20 cellular contexts compared by ENCODE assay signal in genomic region chr6:166476061-166476591, GRCh38.
"Had no signal": no experiment of that assay in that cellular context is flagged by ENCODE, and none has a peak within 500 bp of the region (broad histone marks: within the 10 kb centered on the region; RNA-seq: fewer than 3 reads in every experiment).

No MANE protein-coding gene starts in this region.

- H3K4me3 ChIP-seq: adrenal gland, ascending aorta, coronary artery, gastroesophageal sphincter, heart left ventricle, lung, psoas muscle, tibial artery had no signal

- H3K27me3 Mint-ChIP-seq: activated naive CD8-positive, alpha-beta T cell; naive thymus-derived CD4-positive, alpha-beta T cell had no signal

- H3K36me3 ChIP-seq: adrenal gland had no signal

- H3K9me3 Mint-ChIP-seq: endodermal cell; naive thymus-derived CD4-positive, alpha-beta T cell; neural crest cell; stimulated activated effector memory CD8-positive, alpha-beta T cell treated with anti-CD3 and anti-CD28 coated beads, Interleukin-12 subunit alpha, Interleukin-12 subunit beta, amount 100 ng/mL, for 72 hours; stimulated activated naive CD8-positive, alpha-beta T cell treated with anti-CD3 and anti-CD28 coated beads, Interleukin-15, amount 100 ng/mL, for 72 hours had no signal

- H3K36me3 Mint-ChIP-seq: stimulated activated effector memory CD8-positive, alpha-beta T cell treated with anti-CD3 and anti-CD28 coated beads, Interleukin-12 subunit alpha, Interleukin-12 subunit beta, amount 100 ng/mL, for 72 hours had no signal

- H3K4me3 Mint-ChIP-seq: activated naive CD8-positive, alpha-beta T cell; endodermal cell; naive thymus-derived CD4-positive, alpha-beta T cell; neural crest cell; stimulated activated effector memory CD8-positive, alpha-beta T cell treated with anti-CD3 and anti-CD28 coated beads, Interleukin-12 subunit alpha, Interleukin-12 subunit beta, amount 100 ng/mL, for 72 hours; stimulated activated naive CD8-positive, alpha-beta T cell treated with anti-CD3 and anti-CD28 coated beads, Interleukin-15, amount 100 ng/mL, for 72 hours had no signal

- H3K27ac Mint-ChIP-seq: activated naive CD8-positive, alpha-beta T cell; endodermal cell; stimulated activated effector memory CD8-positive, alpha-beta T cell treated with anti-CD3 and anti-CD28 coated beads, Interleukin-12 subunit alpha, Interleukin-12 subunit beta, amount 100 ng/mL, for 72 hours had no signal

- ATAC-seq: gastroesophageal sphincter; naive thymus-derived CD4-positive, alpha-beta T cell; psoas muscle; stimulated activated effector memory CD8-positive, alpha-beta T cell treated with anti-CD3 and anti-CD28 coated beads, Interleukin-12 subunit alpha, Interleukin-12 subunit beta, amount 100 ng/mL, for 72 hours; stimulated activated naive CD8-positive, alpha-beta T cell treated with anti-CD3 and anti-CD28 coated beads, Interleukin-15, amount 100 ng/mL, for 72 hours had no signal

- H3K4me1 ChIP-seq: adrenal gland, ascending aorta, gastroesophageal sphincter, heart left ventricle, psoas muscle, tibial artery had no signal

- H3K4me1 Mint-ChIP-seq: neural crest cell had no signal

- H3K27me3 ChIP-seq: adrenal gland, ascending aorta, gastroesophageal sphincter, heart left ventricle, tibial artery had no signal

- H3K27ac ChIP-seq: adrenal gland, ascending aorta, coronary artery, epithelial cell of prostate, gastroesophageal sphincter, heart left ventricle, psoas muscle, tibial artery, VCaP had no signal

- H3K9me3 ChIP-seq: adrenal gland, ascending aorta, gastroesophageal sphincter, heart left ventricle, psoas muscle, tibial artery had no signal

- DNase-seq: activated naive CD4-positive, alpha-beta T cell; activated T-cell treated with anti-CD3 and anti-CD28 coated beads, Interleukin-2, amount 50 U/mL, for 1 hour; adrenal gland; endodermal cell; heart left ventricle; naive thymus-derived CD4-positive, alpha-beta T cell; psoas muscle; right cardiac atrium; stimulated activated CD4-positive, alpha-beta T cell treated with anti-CD3 and anti-CD28 coated beads, Interleukin-2, amount 100 ng/mL, for 24 hours; stimulated activated naive CD8-positive, alpha-beta T cell treated with anti-CD3 and anti-CD28 coated beads, Interleukin-15, amount 100 ng/mL, for 72 hours had no signal
